8 cellular contexts compared by ENCODE assay signal in the genomic region with DNA sequence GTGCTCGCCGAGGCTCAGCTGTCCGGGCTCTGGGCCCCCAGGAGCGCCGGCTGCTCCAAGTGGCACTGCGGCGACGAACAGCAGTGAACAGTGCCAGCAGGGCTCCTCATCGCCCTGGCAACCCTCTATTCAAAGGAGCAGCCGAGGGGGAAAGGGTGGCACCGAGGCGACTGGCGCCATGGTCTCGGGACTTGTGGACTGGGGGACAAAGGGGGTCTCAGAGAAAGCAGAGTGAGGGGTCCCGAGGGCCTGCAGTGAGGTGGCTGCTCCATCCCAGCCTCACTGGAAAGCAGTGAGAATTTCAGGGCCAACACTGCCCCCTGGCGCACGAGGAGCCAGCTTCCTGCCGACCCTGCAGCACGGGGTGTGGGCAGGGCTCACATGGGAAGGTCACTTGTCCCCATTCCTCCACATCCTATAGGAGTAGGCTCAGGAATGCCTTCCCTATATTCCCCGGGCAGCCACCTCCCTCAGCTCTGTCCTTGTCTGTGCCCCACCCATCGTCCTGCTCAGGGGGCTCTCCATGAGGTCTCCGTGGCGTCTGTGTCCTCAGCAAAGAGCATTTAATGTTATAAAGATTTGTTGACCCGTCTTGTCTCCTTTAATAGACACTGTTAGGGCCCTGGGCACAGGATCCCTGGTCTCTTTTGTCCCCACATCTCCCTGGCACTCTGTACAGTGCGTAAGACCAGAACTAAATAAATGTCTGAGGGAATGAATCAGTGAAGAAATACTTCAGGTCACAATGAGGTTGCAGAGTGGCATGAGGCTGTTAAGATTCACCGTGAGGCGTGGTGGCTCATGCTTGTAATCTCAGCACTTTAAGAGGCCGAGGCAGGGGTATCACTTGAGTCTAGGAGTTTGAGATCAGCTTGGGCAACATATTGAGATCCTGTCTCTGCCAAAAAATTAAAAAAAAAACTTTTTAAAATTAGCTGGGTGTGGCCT. TPM values are rescaled to one million over a fixed set of nuclear protein-coding genes. Genes with fewer than 3 reads are reported as not detected.
A peak's percentile ranks its signal among the peaks of the same experiment; 100 is the strongest.
DNase-seq lines count a peak whose midpoint lies in the region; ATAC-seq, FAIRE-seq and TF ChIP-seq lines count a peak whose summit lies in the region.

No MANE protein-coding gene starts in this region.

- CTCF ChIA-PET in activated CD4-positive, alpha-beta memory T cell treated with anti-CD3 and anti-CD28 coated beads, Interleukin-2, amount 10 ng/mL, durations not matched to agents 7 days and 5 days (lab: Charles Lee), result interaction anchor here (0.7 to 2.1 kb wide), 9 partner anchors 16 to 188 kb away, joined by 3 to 7 read pairs (median 3); a partner anchor contains a TSS

- peak; percentile 69 for TF ChIP-seq CTCF in mesothelial cell of epicardium (IDR thresholded peaks at IDR 0.05; ENCODE audit: unreplicated experiment)

- no peaks in the 10 kb centered on the region for H3K9me3 ChIP-seq in effector memory CD4-positive, alpha-beta T cell (ENCODE audit: control insufficient read depth, low read length)

- H3K9me3 Mint-ChIP-seq in activated CD4-positive, alpha-beta memory T cell treated with anti-CD3 and anti-CD28 coated beads, Interleukin-2, amount 10 ng/mL, durations not matched to agents 7 days and 5 days, result no peaks in the 10 kb centered on the region
- H3K9me3 Mint-ChIP-seq in mesothelial cell of epicardium, result no peaks in the 10 kb centered on the region

- peaks cover 9% of the 10 kb centered on the region for H3K4me1 ChIP-seq in effector memory CD4-positive, alpha-beta T cell (ENCODE audit: control insufficient read depth, insufficient read depth, low read length, poor library complexity, severe bottlenecking)

- DNase-seq in 8988T (peak; percentile 75), GM12892 (ENCODE audit: insufficient read length) (peak; percentile 63), NCI-H345 (lab: John Stamatoyannopoulos, UW) (peak; percentile 90), mesothelial cell of epicardium (ENCODE audit: low spot score in 2 of 2, unreplicated experiment in 2 of 2) (peak in 1 of 2 experiments; percentile 75)
- peak; percentile 68 for DNase-seq in activated CD4-positive, alpha-beta memory T cell treated with anti-CD3 and anti-CD28 coated beads, Interleukin-2, amount 10 ng/mL, durations not matched to agents 7 days and 5 days
- DNase-seq in effector memory CD4-positive, alpha-beta T cell, result peak in 2 of 3 donors; percentile 19 to 27
- peak; percentile 37 to 47 for DNase-seq in stimulated activated CD8-positive, alpha-beta memory T cell treated with anti-CD3 and anti-CD28 coated beads, Interleukin-15, amount 100 ng/mL, for 48 hours (ENCODE audit: low read depth in 2 of 2)

- no peaks in the 10 kb centered on the region for H3K36me3 Mint-ChIP-seq in activated CD4-positive, alpha-beta memory T cell treated with anti-CD3 and anti-CD28 coated beads, Interleukin-2, amount 10 ng/mL, durations not matched to agents 7 days and 5 days (ENCODE audit: low read depth)
- no peaks in the 10 kb centered on the region for H3K36me3 Mint-ChIP-seq in mesothelial cell of epicardium

- H3K4me3 ChIP-seq in effector memory CD4-positive, alpha-beta T cell (ENCODE audit: insufficient read depth, low read depth, low read length, poor library complexity, severe bottlenecking), result no peak overlapping the region

- peak; percentile 94 for FAIRE-seq in GM12892 (lab: Jason Lieb, UNC)

- no peak for ATAC-seq in HG03175 (IDR thresholded peaks at IDR 0.05; ENCODE audit: unreplicated experiment)

- H3K4me3 Mint-ChIP-seq in activated CD4-positive, alpha-beta memory T cell treated with anti-CD3 and anti-CD28 coated beads, Interleukin-2, amount 10 ng/mL, durations not matched to agents 7 days and 5 days, result no peak overlapping the region
- no peak overlapping the region for H3K4me3 Mint-ChIP-seq in mesothelial cell of epicardium

- no peak overlapping the region for H3K27ac ChIP-seq in effector memory CD4-positive, alpha-beta T cell (ENCODE audit: insufficient read depth, low read length, poor library complexity, severe bottlenecking)

- H3K36me3 ChIP-seq in effector memory CD4-positive, alpha-beta T cell (ENCODE audit: control insufficient read depth, insufficient read depth, low read length), result no peaks in the 10 kb centered on the region

- no peaks in the 10 kb centered on the region for H3K27me3 ChIP-seq in effector memory CD4-positive, alpha-beta T cell (replicated peaks; ENCODE audit: control insufficient read depth, insufficient read depth, low read length, poor library complexity, severe bottlenecking)

- TF ChIP-seq POLR2A in GM12892 (IDR thresholded peaks at IDR 0.05; ENCODE audit: low read depth, low read length), result no peak

- POLR2A ChIA-PET in activated CD4-positive, alpha-beta memory T cell treated with anti-CD3 and anti-CD28 coated beads, Interleukin-2, amount 10 ng/mL, durations not matched to agents 7 days and 5 days (lab: Charles Lee), result interaction anchor here (1.1 kb wide), 1 partner anchor 188 kb away, joined by 3 read pairs; no protein-coding TSS in a partner anchor

- H3K27me3 Mint-ChIP-seq in activated CD4-positive, alpha-beta memory T cell treated with anti-CD3 and anti-CD28 coated beads, Interleukin-2, amount 10 ng/mL, durations not matched to agents 7 days and 5 days, result no peaks in the 10 kb centered on the region
- no peaks in the 10 kb centered on the region for H3K27me3 Mint-ChIP-seq in mesothelial cell of epicardium (ENCODE audit: low read depth)

- H3K27ac Mint-ChIP-seq in activated CD4-positive, alpha-beta memory T cell treated with anti-CD3 and anti-CD28 coated beads, Interleukin-2, amount 10 ng/mL, durations not matched to agents 7 days and 5 days, result no peak overlapping the region
- peak overlapping the region; percentile 18 for H3K27ac Mint-ChIP-seq in mesothelial cell of epicardium

- H3K4me1 Mint-ChIP-seq in activated CD4-positive, alpha-beta memory T cell treated with anti-CD3 and anti-CD28 coated beads, Interleukin-2, amount 10 ng/mL, durations not matched to agents 7 days and 5 days, result peaks cover 13% of the 10 kb centered on the region
- H3K4me1 Mint-ChIP-seq in mesothelial cell of epicardium, result peaks cover 48% of the 10 kb centered on the region

RNA-seq across cellular contexts. Expression of a gene that starts 26.4 kb away (rescaled TPM):
- polyA plus RNA-seq in GM12892 (2012; ENCODE audit: missing spikeins), result 2.0 TPM
- total RNA-seq in activated CD4-positive, alpha-beta memory T cell treated with anti-CD3 and anti-CD28 coated beads, Interleukin-2, amount 10 ng/mL, durations not matched to agents 7 days and 5 days, result 10 to 100 TPM; 23.2 to 28.3 TPM
- 26.6 to 28.1 TPM (median 27.5 TPM) in 3 replicates for total RNA-seq in mesothelial cell of epicardium

RNA-seq across cellular contexts. Expression of a gene that starts 40.1 kb away (rescaled TPM):
- polyA plus RNA-seq in GM12892 (2012; ENCODE audit: missing spikeins), result 8.6 TPM
- 10 to 100 TPM; 21.2 to 22.0 TPM for total RNA-seq in activated CD4-positive, alpha-beta memory T cell treated with anti-CD3 and anti-CD28 coated beads, Interleukin-2, amount 10 ng/mL, durations not matched to agents 7 days and 5 days
- 27.0 to 27.8 TPM (median 27.2 TPM) in 3 replicates for total RNA-seq in mesothelial cell of epicardium
